Comparison of ENCODE assay signal across 1 cellular context in the genomic region with DNA sequence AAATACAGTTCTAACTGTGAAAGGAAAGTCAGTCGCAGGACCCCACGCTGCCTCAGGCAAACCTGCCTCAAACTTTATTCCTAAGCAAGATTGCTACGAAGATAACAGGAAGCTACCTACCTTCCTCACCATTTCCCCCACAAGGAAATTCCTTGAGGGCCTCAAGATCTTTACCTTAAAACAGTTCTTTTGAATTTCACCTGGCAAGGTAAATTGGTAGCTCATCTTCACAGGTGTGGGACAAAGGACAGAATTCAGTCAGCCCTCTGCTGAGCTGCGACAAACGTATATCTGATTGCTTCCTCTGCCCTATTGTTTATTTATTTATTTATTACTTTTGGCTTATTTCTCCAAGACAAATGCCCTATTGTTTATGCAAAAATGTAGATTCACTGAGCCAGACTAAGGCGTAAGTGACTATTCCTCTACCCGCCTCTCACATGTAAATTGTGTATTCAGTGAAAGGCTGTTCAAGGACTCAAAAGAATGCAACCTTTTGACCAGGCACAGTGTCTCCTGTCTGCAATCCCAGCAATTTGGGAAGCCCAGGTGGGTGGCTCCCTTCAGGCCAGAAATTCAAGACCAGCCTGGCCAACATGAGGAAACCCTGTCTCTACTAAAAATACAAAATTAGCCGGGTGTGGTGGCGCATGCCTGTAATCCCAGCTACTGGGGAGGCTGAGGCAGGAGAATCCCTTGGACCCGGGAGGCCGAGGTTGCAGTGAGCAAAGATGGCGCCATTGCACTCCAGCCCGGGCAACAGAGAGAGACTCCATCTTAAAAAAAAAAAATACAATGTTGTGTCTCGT.
TF ChIP-seq lines count a peak whose summit lies in the region.

No MANE protein-coding gene starts in this region.

TF ChIP-seq in H1, 55 proteins besides CTCF, POLR2A, EP300 and RAD21:
- peak; percentile 9 for TF ChIP-seq ASH2L (IDR thresholded peaks at IDR 0.05; ENCODE audit: low read length)
- TF ChIP-seq, protein P1, sequence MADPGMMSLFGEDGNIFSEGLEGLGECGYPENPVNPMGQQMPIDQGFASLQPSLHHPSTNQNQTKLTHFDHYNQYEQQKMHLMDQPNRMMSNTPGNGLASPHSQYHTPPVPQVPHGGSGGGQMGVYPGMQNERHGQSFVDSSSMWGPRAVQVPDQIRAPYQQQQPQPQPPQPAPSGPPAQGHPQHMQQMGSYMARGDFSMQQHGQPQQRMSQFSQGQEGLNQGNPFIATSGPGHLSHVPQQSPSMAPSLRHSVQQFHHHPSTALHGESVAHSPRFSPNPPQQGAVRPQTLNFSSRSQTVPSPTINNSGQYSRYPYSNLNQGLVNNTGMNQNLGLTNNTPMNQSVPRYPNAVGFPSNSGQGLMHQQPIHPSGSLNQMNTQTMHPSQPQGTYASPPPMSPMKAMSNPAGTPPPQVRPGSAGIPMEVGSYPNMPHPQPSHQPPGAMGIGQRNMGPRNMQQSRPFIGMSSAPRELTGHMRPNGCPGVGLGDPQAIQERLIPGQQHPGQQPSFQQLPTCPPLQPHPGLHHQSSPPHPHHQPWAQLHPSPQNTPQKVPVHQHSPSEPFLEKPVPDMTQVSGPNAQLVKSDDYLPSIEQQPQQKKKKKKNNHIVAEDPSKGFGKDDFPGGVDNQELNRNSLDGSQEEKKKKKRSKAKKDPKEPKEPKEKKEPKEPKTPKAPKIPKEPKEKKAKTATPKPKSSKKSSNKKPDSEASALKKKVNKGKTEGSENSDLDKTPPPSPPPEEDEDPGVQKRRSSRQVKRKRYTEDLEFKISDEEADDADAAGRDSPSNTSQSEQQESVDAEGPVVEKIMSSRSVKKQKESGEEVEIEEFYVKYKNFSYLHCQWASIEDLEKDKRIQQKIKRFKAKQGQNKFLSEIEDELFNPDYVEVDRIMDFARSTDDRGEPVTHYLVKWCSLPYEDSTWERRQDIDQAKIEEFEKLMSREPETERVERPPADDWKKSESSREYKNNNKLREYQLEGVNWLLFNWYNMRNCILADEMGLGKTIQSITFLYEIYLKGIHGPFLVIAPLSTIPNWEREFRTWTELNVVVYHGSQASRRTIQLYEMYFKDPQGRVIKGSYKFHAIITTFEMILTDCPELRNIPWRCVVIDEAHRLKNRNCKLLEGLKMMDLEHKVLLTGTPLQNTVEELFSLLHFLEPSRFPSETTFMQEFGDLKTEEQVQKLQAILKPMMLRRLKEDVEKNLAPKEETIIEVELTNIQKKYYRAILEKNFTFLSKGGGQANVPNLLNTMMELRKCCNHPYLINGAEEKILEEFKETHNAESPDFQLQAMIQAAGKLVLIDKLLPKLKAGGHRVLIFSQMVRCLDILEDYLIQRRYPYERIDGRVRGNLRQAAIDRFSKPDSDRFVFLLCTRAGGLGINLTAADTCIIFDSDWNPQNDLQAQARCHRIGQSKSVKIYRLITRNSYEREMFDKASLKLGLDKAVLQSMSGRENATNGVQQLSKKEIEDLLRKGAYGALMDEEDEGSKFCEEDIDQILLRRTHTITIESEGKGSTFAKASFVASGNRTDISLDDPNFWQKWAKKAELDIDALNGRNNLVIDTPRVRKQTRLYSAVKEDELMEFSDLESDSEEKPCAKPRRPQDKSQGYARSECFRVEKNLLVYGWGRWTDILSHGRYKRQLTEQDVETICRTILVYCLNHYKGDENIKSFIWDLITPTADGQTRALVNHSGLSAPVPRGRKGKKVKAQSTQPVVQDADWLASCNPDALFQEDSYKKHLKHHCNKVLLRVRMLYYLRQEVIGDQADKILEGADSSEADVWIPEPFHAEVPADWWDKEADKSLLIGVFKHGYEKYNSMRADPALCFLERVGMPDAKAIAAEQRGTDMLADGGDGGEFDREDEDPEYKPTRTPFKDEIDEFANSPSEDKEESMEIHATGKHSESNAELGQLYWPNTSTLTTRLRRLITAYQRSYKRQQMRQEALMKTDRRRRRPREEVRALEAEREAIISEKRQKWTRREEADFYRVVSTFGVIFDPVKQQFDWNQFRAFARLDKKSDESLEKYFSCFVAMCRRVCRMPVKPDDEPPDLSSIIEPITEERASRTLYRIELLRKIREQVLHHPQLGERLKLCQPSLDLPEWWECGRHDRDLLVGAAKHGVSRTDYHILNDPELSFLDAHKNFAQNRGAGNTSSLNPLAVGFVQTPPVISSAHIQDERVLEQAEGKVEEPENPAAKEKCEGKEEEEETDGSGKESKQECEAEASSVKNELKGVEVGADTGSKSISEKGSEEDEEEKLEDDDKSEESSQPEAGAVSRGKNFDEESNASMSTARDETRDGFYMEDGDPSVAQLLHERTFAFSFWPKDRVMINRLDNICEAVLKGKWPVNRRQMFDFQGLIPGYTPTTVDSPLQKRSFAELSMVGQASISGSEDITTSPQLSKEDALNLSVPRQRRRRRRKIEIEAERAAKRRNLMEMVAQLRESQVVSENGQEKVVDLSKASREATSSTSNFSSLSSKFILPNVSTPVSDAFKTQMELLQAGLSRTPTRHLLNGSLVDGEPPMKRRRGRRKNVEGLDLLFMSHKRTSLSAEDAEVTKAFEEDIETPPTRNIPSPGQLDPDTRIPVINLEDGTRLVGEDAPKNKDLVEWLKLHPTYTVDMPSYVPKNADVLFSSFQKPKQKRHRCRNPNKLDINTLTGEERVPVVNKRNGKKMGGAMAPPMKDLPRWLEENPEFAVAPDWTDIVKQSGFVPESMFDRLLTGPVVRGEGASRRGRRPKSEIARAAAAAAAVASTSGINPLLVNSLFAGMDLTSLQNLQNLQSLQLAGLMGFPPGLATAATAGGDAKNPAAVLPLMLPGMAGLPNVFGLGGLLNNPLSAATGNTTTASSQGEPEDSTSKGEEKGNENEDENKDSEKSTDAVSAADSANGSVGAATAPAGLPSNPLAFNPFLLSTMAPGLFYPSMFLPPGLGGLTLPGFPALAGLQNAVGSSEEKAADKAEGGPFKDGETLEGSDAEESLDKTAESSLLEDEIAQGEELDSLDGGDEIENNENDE (IDR thresholded peaks at IDR 0.05; ENCODE audit: insufficient replicate concordance, low read length): peak; percentile 77
- TF ChIP-seq, protein P2, sequence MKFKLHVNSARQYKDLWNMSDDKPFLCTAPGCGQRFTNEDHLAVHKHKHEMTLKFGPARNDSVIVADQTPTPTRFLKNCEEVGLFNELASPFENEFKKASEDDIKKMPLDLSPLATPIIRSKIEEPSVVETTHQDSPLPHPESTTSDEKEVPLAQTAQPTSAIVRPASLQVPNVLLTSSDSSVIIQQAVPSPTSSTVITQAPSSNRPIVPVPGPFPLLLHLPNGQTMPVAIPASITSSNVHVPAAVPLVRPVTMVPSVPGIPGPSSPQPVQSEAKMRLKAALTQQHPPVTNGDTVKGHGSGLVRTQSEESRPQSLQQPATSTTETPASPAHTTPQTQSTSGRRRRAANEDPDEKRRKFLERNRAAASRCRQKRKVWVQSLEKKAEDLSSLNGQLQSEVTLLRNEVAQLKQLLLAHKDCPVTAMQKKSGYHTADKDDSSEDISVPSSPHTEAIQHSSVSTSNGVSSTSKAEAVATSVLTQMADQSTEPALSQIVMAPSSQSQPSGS (IDR thresholded peaks at IDR 0.05; ENCODE audit: low read length): 0 out of 2 replicates have a peak, but pooled peaks have one; percentile 16
- TF ChIP-seq POU5F1 (IDR thresholded peaks at IDR 0.05; ENCODE audit: low read depth, low read length): 0 out of 2 replicates have a peak, but pooled peaks have one; percentile 34
- peak; percentile 33; the same call in 1 of the 2 replicates for TF ChIP-seq KDM1A (IDR thresholded peaks at IDR 0.05; ENCODE audit: borderline replicate concordance, low read length)
- no peak for TF ChIP-seq BACH1 (IDR thresholded peaks at IDR 0.05; ENCODE audit: low read length)
- no peak for TF ChIP-seq CHD1 (IDR thresholded peaks at IDR 0.05; ENCODE audit: low read depth, low read length)
- peak; percentile 83 for TF ChIP-seq YY1 (IDR thresholded peaks at IDR 0.05; ENCODE audit: low read depth, low read length)
- TF ChIP-seq SIX5 (IDR thresholded peaks at IDR 0.05; ENCODE audit: low read depth, low read length): no peak
- 0 out of 4 replicates have a peak, but pooled peaks of 1 of the 2 experiments have one; percentile 54 for TF ChIP-seq HDAC2 (IDR thresholded peaks at IDR 0.05; ENCODE audit: borderline replicate concordance in 1 of 2, low read depth in 2 of 2, low read length in 2 of 2)
- TF ChIP-seq POLR2AphosphoS5 (IDR thresholded peaks at IDR 0.05; ENCODE audit: low read depth, low read length): no peak
